ENCODE assay signal across 13 cellular contexts in the genomic region with DNA sequence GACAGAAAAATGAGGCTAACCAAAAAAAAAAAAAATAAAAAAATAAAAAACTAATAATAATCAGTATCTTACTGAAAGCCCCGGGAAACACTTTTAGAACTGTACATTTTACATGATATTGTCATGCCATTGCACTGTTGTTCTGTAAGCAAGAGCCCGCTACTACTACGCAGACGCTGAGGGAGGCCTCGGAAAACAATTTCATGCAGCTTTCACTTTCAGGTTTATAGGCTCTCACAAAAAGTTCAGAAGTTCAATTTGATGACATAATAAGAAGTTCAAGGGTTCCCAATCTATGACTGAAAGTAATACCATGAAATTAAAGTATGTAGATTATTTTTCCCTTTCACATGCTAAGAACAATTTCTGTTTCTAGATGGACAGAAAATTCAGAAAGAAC.
DNase-seq lines count a peak whose midpoint lies in the region; ATAC-seq and TF ChIP-seq lines count a peak whose summit lies in the region.
"Had no signal": no experiment of that assay in that cellular context is flagged by ENCODE, and none has a peak within 500 bp of the region (broad histone marks: within the 10 kb centered on the region; RNA-seq: fewer than 3 reads in every experiment).

No MANE protein-coding gene starts in this region.

- no peak overlapping the region for H3K27ac ChIP-seq in caudate nucleus (ENCODE audit: low read depth, low read length)
- H3K27ac ChIP-seq: body of pancreas had no signal

- ATAC-seq in activated CD4-positive, CD25-positive, alpha-beta regulatory T cell treated with anti-CD3 and anti-CD28 coated beads, Interleukin-2, amount 50 U/mL, for 24 hours = peak; percentile 51 to 75
- ATAC-seq in GM21723 (IDR thresholded peaks at IDR 0.05; ENCODE audit: unreplicated experiment) (peak; percentile 84), T-cell (replicated peaks in 1 of 4) (peak; percentile 33 to 78 (median 57))
- ATAC-seq: body of pancreas, K562 had no signal

- CTCF ChIA-PET in T-cell (lab: Charles Lee) = no interaction called here

- H3K27me3 Mint-ChIP-seq in T-cell (no peaks in the 10 kb centered on the region), mesothelial cell of epicardium (ENCODE audit: low read depth) (no peaks in the 10 kb centered on the region)

- H3K4me1 Mint-ChIP-seq in T-cell (peaks cover 0 to 12% (median 10%) of the 10 kb centered on the region in 3 donors), mesothelial cell of epicardium (peaks cover 29% of the 10 kb centered on the region)

- DNase-seq in activated CD4-positive, CD25-positive, alpha-beta regulatory T cell (lab: John Stamatoyannopoulos, UW) = no peak
- DNase-seq in T-cell (peak in 15 of 34 experiments; percentile 0 to 22 (median 3)), mesothelial cell of epicardium (ENCODE audit: low spot score in 2 of 2, unreplicated experiment in 2 of 2) (no peak), NCI-H146 treated with DMSO at 0.1 percent for 48 hours (lab: John Stamatoyannopoulos, UW; ENCODE audit: unreplicated experiment) (no peak), SIG-M5 treated with dmso at 0.1 percent for 504 hours (lab: John Stamatoyannopoulos, UW; ENCODE audit: unreplicated experiment) (no peak), caudate nucleus (lab: John Stamatoyannopoulos, UW) (no peak)
- DNase-seq: 8988T, body of pancreas, NCI-H226, SIG-M5 had no signal

- H3K4me3 Mint-ChIP-seq in T-cell (peak overlapping the region; percentile 55 to 70 (median 57)), mesothelial cell of epicardium (no peak overlapping the region)

- H3K27ac Mint-ChIP-seq in T-cell (peak overlapping the region; percentile 79 to 83), mesothelial cell of epicardium (peak overlapping the region; percentile 76)

- POLR2A ChIA-PET in T-cell (lab: Charles Lee) = no interaction called here

- H3K36me3 Mint-ChIP-seq in T-cell = no peaks in the 10 kb centered on the region
- H3K36me3 Mint-ChIP-seq in mesothelial cell of epicardium = no peaks in the 10 kb centered on the region

- H3K9me3 Mint-ChIP-seq in T-cell = no peaks in the 10 kb centered on the region
- H3K9me3 Mint-ChIP-seq in mesothelial cell of epicardium = no peaks in the 10 kb centered on the region

- no peak for TF ChIP-seq CTCF in mesothelial cell of epicardium (IDR thresholded peaks at IDR 0.05; ENCODE audit: unreplicated experiment)
